26 cellular contexts compared by ENCODE assay signal in genomic region chr1:243351347-243351746, GRCh38.
"Had no signal": no experiment of that assay in that cellular context is flagged by ENCODE, and none has a peak within 500 bp of the region (broad histone marks: within the 10 kb centered on the region; RNA-seq: fewer than 3 reads in every experiment).

No MANE protein-coding gene starts in this region.

- H3K36me3 ChIP-seq: SJSA1 had no signal

- H3K4me3 ChIP-seq: SJSA1 had no signal

- H3K9me3 ChIP-seq: SJSA1 had no signal

- H3K9ac ChIP-seq: KMS-11 had no signal

- H3K4me2 ChIP-seq: KMS-11 had no signal

- DNase-seq: activated CD4-positive, alpha-beta T cell treated with anti-CD3 and anti-CD28 coated beads, Interleukin-2, amount 10 ng/mL, durations not matched to agents 24 days and 14 days; activated CD4-positive, alpha-beta T cell treated with anti-CD3 and anti-CD28 coated beads, Interleukin-2, amount 50 U/mL, for 48 hours; activated CD8-positive, alpha-beta memory T cell treated with anti-CD3 and anti-CD28 coated beads, Interleukin-2, amount 50 U/mL, for 4 hours; activated gamma-delta T cell treated with Interleukin-2 at 50 U/mL for 16 hours; activated naive CD4-positive, alpha-beta T cell treated with anti-CD3 and anti-CD28 coated beads for 36 hours; activated T-cell treated with anti-CD3 and anti-CD28 coated beads for 4 hours; activated T-cell treated with anti-CD3 and anti-CD28 coated beads, Interleukin-2, amount 50 U/mL, for 4 hours; caudate nucleus; MM.1S; MV-4-11; NCI-H1092; NCI-H146; NCI-H187; NCI-H2029 treated with DMSO at 0.1 percent for 48 hours; NCI-H2107; NCI-H2171; NCI-H2227 treated with DMSO at 0.1 percent for 48 hours; NCI-H446; SHP77; T-cell; T-helper 17 cell had no signal

- ATAC-seq: activated naive CD4-positive, alpha-beta T cell treated with anti-CD3 and anti-CD28 coated beads, Interleukin-2, amount 50 U/mL, for 72 hours; activated T-cell treated with anti-CD3 and anti-CD28 coated beads, Interleukin-2, amount 50 U/mL, for 4 hours; Panc1; SK-N-SH treated with all-trans-retinoic acid at 6 μM for 48 hours; T-cell; T-helper 17 cell had no signal

- H3K27me3 ChIP-seq: SJSA1 had no signal

- H3K27ac ChIP-seq: KMS-11, SJSA1 had no signal
